ENCODE assay signal across 28 cellular contexts in genomic region chr10:7566891-7567290, GRCh38.
"Had no signal": no experiment of that assay in that cellular context is flagged by ENCODE, and none has a peak within 500 bp of the region (broad histone marks: within the 10 kb centered on the region; RNA-seq: fewer than 3 reads in every experiment).

No MANE protein-coding gene starts in this region.

- H3K36me3 ChIP-seq: colonic mucosa, esophagus squamous epithelium, gastrocnemius medialis had no signal

- H3K4me1 ChIP-seq: colonic mucosa, foreskin keratinocyte had no signal

- FAIRE-seq: colon, endometrium, endothelial cell of umbilical vein, frontal cortex had no signal

- H3K4me3 ChIP-seq: colonic mucosa, coronary artery, dorsolateral prefrontal cortex, esophagus muscularis mucosa, esophagus squamous epithelium, gastrocnemius medialis, gastroesophageal sphincter, heart left ventricle, heart right ventricle had no signal

- H3K27ac ChIP-seq: colonic mucosa, coronary artery, dorsolateral prefrontal cortex, epithelial cell of prostate, esophagus muscularis mucosa, esophagus squamous epithelium, foreskin keratinocyte, gastrocnemius medialis, gastroesophageal sphincter, heart left ventricle, heart right ventricle had no signal

- H3K27me3 ChIP-seq: colonic mucosa, dorsolateral prefrontal cortex, esophagus muscularis mucosa, esophagus squamous epithelium, foreskin keratinocyte, gastrocnemius medialis, gastroesophageal sphincter, heart left ventricle, heart right ventricle had no signal

- DNase-seq: colonic mucosa; cortex of kidney; dermis blood vessel endothelial cell; dorsolateral prefrontal cortex; effector CD4-positive, alpha-beta T cell; effector CD8-positive, alpha-beta T cell; effector memory CD4-positive, alpha-beta T cell; effector memory CD8-positive, alpha-beta T cell; endodermal cell; erythroblast; esophagus squamous epithelium; foreskin fibroblast; foreskin keratinocyte; foreskin melanocyte; gastrocnemius medialis; glutamatergic neuron; head of caudate nucleus; heart left ventricle; heart right ventricle had no signal

- H3K9me3 ChIP-seq: colonic mucosa, esophagus muscularis mucosa, esophagus squamous epithelium, gastrocnemius medialis, gastroesophageal sphincter, heart left ventricle, heart right ventricle had no signal

- ATAC-seq: effector memory CD8-positive, alpha-beta T cell; esophagus mucosa; foreskin keratinocyte; gastrocnemius medialis; gastroesophageal sphincter; heart left ventricle; heart right ventricle had no signal
